ENCODE assay signal across 17 cellular contexts in genomic region chr18:23373564-23373963, GRCh38.
A peak's percentile ranks its signal among the peaks of the same experiment; 100 is the strongest.
DNase-seq lines count a peak whose midpoint lies in the region; ATAC-seq and TF ChIP-seq lines count a peak whose summit lies in the region.
"Had no signal": no experiment of that assay in that cellular context is flagged by ENCODE, and none has a peak within 500 bp of the region (broad histone marks: within the 10 kb centered on the region; RNA-seq: fewer than 3 reads in every experiment).

No MANE protein-coding gene starts in this region.

- H3K27me3 ChIP-seq in H7 (ENCODE audit: control insufficient read depth, insufficient read depth, low read length), result no peaks in the 10 kb centered on the region
- H3K27me3 ChIP-seq in Panc1 (ENCODE audit: control insufficient read depth, insufficient read depth, low read length), result no peaks in the 10 kb centered on the region
- H3K27me3 ChIP-seq in endodermal cell (ENCODE audit: control insufficient read depth, insufficient read depth, low read length, poor library complexity, severe bottlenecking), result no peaks in the 10 kb centered on the region
- no peaks in the 10 kb centered on the region for H3K27me3 ChIP-seq in vagina

- CTCF ChIA-PET in Panc1 (lab: Charles Lee) (no interaction called here), MCF 10A (lab: Yijun Ruan, JAX) (interaction anchor here (1.8 kb wide), 1 partner anchor 243 kb away, joined by 9 read pairs; no protein-coding TSS in a partner anchor)

- H3K9me3 ChIP-seq in Panc1 (ENCODE audit: control insufficient read depth, insufficient read depth, low read depth, low read length) (no peaks in the 10 kb centered on the region), endodermal cell (ENCODE audit: control insufficient read depth, low read length) (no peaks in the 10 kb centered on the region), vagina (no peaks in the 10 kb centered on the region)

- H3K36me3 Mint-ChIP-seq in endodermal cell (ENCODE audit: low read depth) (peaks cover 3% of the 10 kb centered on the region), MCF 10A (ENCODE audit: insufficient read depth, unreplicated experiment) (no peaks in the 10 kb centered on the region)
- H3K36me3 Mint-ChIP-seq: CD4-positive, alpha-beta memory T cell had no signal

- H3K4me1 ChIP-seq in Panc1 (ENCODE audit: control insufficient read depth, insufficient read depth, low read length) (peaks cover 24% of the 10 kb centered on the region), endodermal cell (ENCODE audit: control insufficient read depth, insufficient read depth, low read length) (no peaks in the 10 kb centered on the region), vagina (peaks cover 30% of the 10 kb centered on the region)

- H3K36me3 ChIP-seq in H7 (replicated peaks; ENCODE audit: control insufficient read depth, insufficient read depth, low read length) (no peaks in the 10 kb centered on the region), Panc1 (ENCODE audit: control insufficient read depth, insufficient read depth, low read length) (no peaks in the 10 kb centered on the region), endodermal cell (ENCODE audit: control insufficient read depth, insufficient read depth, low read length) (no peaks in the 10 kb centered on the region), vagina (no peaks in the 10 kb centered on the region)

- H3K4me3 ChIP-seq in H7 (ENCODE audit: insufficient read depth, low read depth, low read length) (no peak overlapping the region), Panc1 (ENCODE audit: low read depth in 2 of 2, low read length in 2 of 2) (no peak overlapping the region), endodermal cell (ENCODE audit: low read length) (no peak overlapping the region), vagina (no peak overlapping the region)
- H3K4me3 ChIP-seq: GM23248 had no signal

- intact Hi-C loops in Panc1 (cut with micrococcal nuclease; ENCODE audit: unreplicated experiment) (no loop called here), vagina (cut with DNase I) (no loop called here), MCF 10A (cut with micrococcal nuclease) (loop anchor here (10.0 kb wide), 1 partner anchor 559 kb away; no protein-coding TSS in a partner anchor)

- H3K4me1 Mint-ChIP-seq in endodermal cell, result peaks cover 10% of the 10 kb centered on the region
- peaks cover 15% of the 10 kb centered on the region for H3K4me1 Mint-ChIP-seq in MCF 10A (ENCODE audit: insufficient read depth, unreplicated experiment)
- H3K4me1 Mint-ChIP-seq: CD4-positive, alpha-beta memory T cell had no signal

- no peak for TF ChIP-seq POLR2A in vagina (IDR thresholded peaks at IDR 0.05)
- TF ChIP-seq POLR2A in GM18505 (IDR thresholded peaks at IDR 0.05; ENCODE audit: borderline replicate concordance, extremely low read depth, insufficient read depth, insufficient read length), result no peak

- WGBS in endodermal cell (ENCODE audit: insufficient coverage in 1 of 2, insufficient read length in 1 of 2), 2 experiments, result 85% methylated on average over 3 of the region's 3 CpGs

- H3K9me3 Mint-ChIP-seq in endodermal cell (no peaks in the 10 kb centered on the region), MCF 10A (ENCODE audit: unreplicated experiment) (no peaks in the 10 kb centered on the region)
- H3K9me3 Mint-ChIP-seq: CD4-positive, alpha-beta memory T cell had no signal

- H3K4me3 Mint-ChIP-seq in endodermal cell, result no peak overlapping the region
- no peak overlapping the region for H3K4me3 Mint-ChIP-seq in MCF 10A (ENCODE audit: unreplicated experiment)
- H3K4me3 Mint-ChIP-seq: CD4-positive, alpha-beta memory T cell had no signal

- BruUV-seq in Panc1 (replicated peaks; lab: Mats Ljungman, UMichigan) (no TSS peak), MCF 10A (replicated peaks; lab: Mats Ljungman, UMichigan) (no TSS peak)

- DNase-seq in H7 (peak; percentile 45), Panc1 (ENCODE audit: low read depth, low spot score) (no peak), endodermal cell (peak; percentile 65), vagina (ENCODE audit: extremely low spot score in 2 of 2) (no peak), MCF 10A (ENCODE audit: unreplicated experiment) (no peak)
- DNase-seq: 8988T; C1 segment of cervical spinal cord; Calu3; CD4-positive, alpha-beta memory T cell; COR-L47; DMS53; DMS79 treated with DMSO at 0.1 percent for 48 hours; GF-D8; GM23248 had no signal

- H3K9ac ChIP-seq in endodermal cell (ENCODE audit: extremely low read depth, low read length, poor library complexity, severe bottlenecking), result no peak overlapping the region
- H3K9ac ChIP-seq: GM23248 had no signal

- in situ Hi-C loops in Panc1 (cut with HindIII; ENCODE audit: low pct_unique_long_range_greater_than_20kb, low sequenced_read_pairs), result no loop called here

- no peak overlapping the region for H3K27ac Mint-ChIP-seq in endodermal cell
- H3K27ac Mint-ChIP-seq in MCF 10A (ENCODE audit: low read depth, unreplicated experiment), result no peak overlapping the region
- H3K27ac Mint-ChIP-seq: CD4-positive, alpha-beta memory T cell had no signal

- H3K27ac ChIP-seq in Panc1 (ENCODE audit: low read length) (peak overlapping the region; percentile 37; the same call in 1 of the 2 replicates), endodermal cell (ENCODE audit: low read depth, low read length) (no peak overlapping the region), vagina (peak overlapping the region; percentile 22)
- H3K27ac ChIP-seq: GM23248 had no signal

- H3K27me3 Mint-ChIP-seq in endodermal cell (ENCODE audit: insufficient read depth) (no peaks in the 10 kb centered on the region), MCF 10A (ENCODE audit: insufficient read depth, unreplicated experiment) (no peaks in the 10 kb centered on the region)
- H3K27me3 Mint-ChIP-seq: CD4-positive, alpha-beta memory T cell had no signal

- POLR2A ChIA-PET in Panc1 (lab: Charles Lee), result no interaction called here
- POLR2A ChIA-PET in MCF 10A (lab: Yijun Ruan, JAX), result no interaction called here

- no peak for ATAC-seq in Panc1
- ATAC-seq in HG02588 (IDR thresholded peaks at IDR 0.05; ENCODE audit: unreplicated experiment), result no peak
- no peak for ATAC-seq in GM18505 (IDR thresholded peaks at IDR 0.05; ENCODE audit: unreplicated experiment)
- ATAC-seq: HCT116 had no signal

- TF ChIP-seq CTCF in Panc1 (IDR thresholded peaks at IDR 0.05) (no peak), endodermal cell (conservative IDR thresholded peaks at IDR 0.05) (no peak), vagina (IDR thresholded peaks at IDR 0.05) (no peak), MCF 10A (IDR thresholded peaks at IDR 0.05; ENCODE audit: unreplicated experiment) (no peak)

Comparison
In these comparisons a context has a peak if more than half of its experiments do, and no peak if none do; other contexts are left out.
1. DNase-seq: peak in H7 (single experiment) and endodermal cell (single experiment); none in Panc1 (single experiment), vagina (0 of 2) and MCF 10A (single experiment).